Comparison of ENCODE assay signal across 8 cellular contexts in the genomic region with DNA sequence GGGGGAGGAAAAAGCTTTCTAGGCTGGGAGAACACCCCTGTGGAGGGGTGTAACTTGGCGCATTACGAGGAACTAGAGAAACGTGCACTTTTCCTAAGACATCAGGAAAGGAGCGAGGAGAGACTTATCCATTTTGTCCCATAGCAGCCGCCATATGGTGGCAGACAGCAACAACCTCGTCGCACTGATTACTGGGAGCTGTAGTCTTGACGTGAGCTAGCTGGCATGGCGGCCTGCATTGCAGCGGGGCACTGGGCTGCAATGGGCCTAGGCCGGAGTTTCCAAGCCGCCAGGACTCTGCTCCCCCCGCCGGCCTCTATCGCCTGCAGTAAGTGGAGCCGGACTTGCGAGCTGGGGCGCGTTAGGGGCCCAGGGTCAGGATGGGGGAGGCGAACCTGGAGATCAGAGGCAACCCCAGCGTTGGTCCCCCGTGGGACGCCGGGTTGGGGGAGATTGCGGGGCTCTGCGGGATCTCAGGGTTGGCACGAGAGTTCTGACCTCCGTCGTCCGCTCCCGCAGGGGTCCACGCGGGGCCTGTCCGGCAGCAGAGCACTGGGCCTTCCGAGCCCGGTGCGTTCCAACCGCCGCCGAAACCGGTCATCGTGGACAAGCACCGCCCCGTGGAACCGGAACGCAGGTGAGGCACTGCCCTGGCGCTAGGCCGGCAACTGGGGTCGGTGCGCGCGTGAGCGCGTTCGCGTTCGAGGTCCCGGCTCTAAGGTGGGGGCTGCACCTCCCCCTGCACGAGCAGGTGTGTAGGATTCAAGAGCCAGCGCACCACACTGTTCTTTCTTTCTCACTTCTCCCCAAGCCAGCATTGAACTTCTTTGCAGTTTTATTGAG. TPM values are rescaled to one million over a fixed set of nuclear protein-coding genes. Genes with fewer than 3 reads are reported as not detected.
A peak's percentile ranks its signal among the peaks of the same experiment; 100 is the strongest.
DNase-seq lines count a peak whose midpoint lies in the region; ATAC-seq and TF ChIP-seq lines count a peak whose summit lies in the region.

A gene (plus strand): TSS at position 201 of the 843 bp plus-strand sequence. CDS start 25 bp downstream, at position 226.

- H3K4me1 Mint-ChIP-seq in dendritic cell treated with granulocyte-macrophage colony-stimulating factor and Interleukin-4, amounts not matched to agents 40 ng/mL and 50 ng/mL, for 4 days (ENCODE audit: low read depth): peaks cover 15% of the 10 kb centered on the region

- H3K27ac ChIP-seq in C4-2B: peak within 1 kb of the TSS; percentile 91
- peak within 1 kb of the TSS; percentile 55 to 83 for H3K27ac ChIP-seq in left lung

- no peaks in the 10 kb centered on the region for H3K27me3 Mint-ChIP-seq in dendritic cell treated with granulocyte-macrophage colony-stimulating factor and Interleukin-4, amounts not matched to agents 40 ng/mL and 50 ng/mL, for 4 days

- peaks cover 42% of the 10 kb centered on the region for H3K36me3 Mint-ChIP-seq in dendritic cell treated with granulocyte-macrophage colony-stimulating factor and Interleukin-4, amounts not matched to agents 40 ng/mL and 50 ng/mL, for 4 days (ENCODE audit: low read depth)

- peaks cover 4 to 25% of the 10 kb centered on the region in 2 donors for H3K4me1 ChIP-seq in left lung

- DNase-seq in NCI-H69 (lab: John Stamatoyannopoulos, UW) (peak; percentile 88), left lung (peak; percentile 91)
- peak; percentile 66 for DNase-seq in activated CD4-positive, alpha-beta T cell treated with anti-CD3 and anti-CD28 coated beads, Interleukin-2, amount 50 U/mL, for 1 hour
- DNase-seq in stimulated activated CD4-positive, alpha-beta T cell treated with anti-CD3 and anti-CD28 coated beads, Interleukin-2, amount 100 ng/mL, for 4 hours (ENCODE audit: low read depth): peak; percentile 57

- H3K4me3 ChIP-seq in left lung: peak within 1 kb of the TSS; percentile 69 to 86

- no peaks in the 10 kb centered on the region for H3K27me3 ChIP-seq in left lung

- TF ChIP-seq CTCF in C4-2B (conservative IDR thresholded peaks at IDR 0.05) (no peak), left lung (IDR thresholded peaks at IDR 0.05) (no peak)

- H3K9me3 ChIP-seq in left lung: no peaks in the 10 kb centered on the region

- peaks cover 0 to 29% of the 10 kb centered on the region in 2 donors for H3K36me3 ChIP-seq in left lung

- ATAC-seq in GM19351 (IDR thresholded peaks at IDR 0.05; ENCODE audit: unreplicated experiment) (peak; percentile 93), HG03520 (IDR thresholded peaks at IDR 0.05; ENCODE audit: unreplicated experiment) (peak; percentile 91), left lung (peak; percentile 99)

- H3K4me3 Mint-ChIP-seq in dendritic cell treated with granulocyte-macrophage colony-stimulating factor and Interleukin-4, amounts not matched to agents 40 ng/mL and 50 ng/mL, for 4 days: peak within 1 kb of the TSS; percentile 91

- intact Hi-C loops in dendritic cell treated with granulocyte-macrophage colony-stimulating factor and Interleukin-4, amounts not matched to agents 40 ng/mL and 50 ng/mL, for 4 days (cut with micrococcal nuclease): loop anchor here (2.0 to 10.0 kb wide), 2 partner anchors 62 to 682 kb away; no protein-coding TSS in a partner anchor
- intact Hi-C loops in left lung (cut with DNase I): no loop called here

- no peaks in the 10 kb centered on the region for H3K9me3 Mint-ChIP-seq in dendritic cell treated with granulocyte-macrophage colony-stimulating factor and Interleukin-4, amounts not matched to agents 40 ng/mL and 50 ng/mL, for 4 days

- H3K27ac Mint-ChIP-seq in dendritic cell treated with granulocyte-macrophage colony-stimulating factor and Interleukin-4, amounts not matched to agents 40 ng/mL and 50 ng/mL, for 4 days: peak within 1 kb of the TSS; percentile 92

RNA-seq across cellular contexts. Expression of the gene that starts here (rescaled TPM):
- total RNA-seq in left lung: 10 to 100 TPM; 45.9 to 48.3 TPM

Comparison
In these comparisons a context has a peak if more than half of its experiments do, and no peak if none do; other contexts are left out.
1. Peak in every context shown above with its lines: DNase-seq, ATAC-seq, H3K4me3 ChIP-seq and H3K27ac ChIP-seq.